In genomic region chr16:26985100-26986065, GRCh38 we compare ENCODE assay signal across 1 cellular context.
TF ChIP-seq lines count a peak whose summit lies in the region.

No MANE protein-coding gene starts in this region.

TF ChIP-seq in H1, 55 proteins besides CTCF, POLR2A, EP300 and RAD21 (continued from another document):
- no peak for TF ChIP-seq CHD7 (IDR thresholded peaks at IDR 0.05; ENCODE audit: insufficient replicate concordance, low read length)
- 0 out of 2 replicates have a peak, but pooled peaks have one; percentile 49 for TF ChIP-seq TAF1 (IDR thresholded peaks at IDR 0.05; ENCODE audit: low read depth, low read length)
- TF ChIP-seq SP1 (IDR thresholded peaks at IDR 0.05; ENCODE audit: low read depth, low read length) = 0 out of 2 replicates have a peak, but pooled peaks have one; percentile 16
- no peak for TF ChIP-seq CHD1 (IDR thresholded peaks at IDR 0.05; ENCODE audit: low read depth, low read length)
- no peak for TF ChIP-seq SP2 (IDR thresholded peaks at IDR 0.05; ENCODE audit: low read length)
- peak; percentile 15 for TF ChIP-seq KDM4A (IDR thresholded peaks at IDR 0.05; ENCODE audit: low read depth, low read length, severe bottlenecking)
- TF ChIP-seq JUN (IDR thresholded peaks at IDR 0.05; ENCODE audit: low read depth, low read length) = no peak
- no peak for TF ChIP-seq USF2 (IDR thresholded peaks at IDR 0.05; ENCODE audit: low read length)
- no peak for TF ChIP-seq SP4 (IDR thresholded peaks at IDR 0.05; ENCODE audit: low read length)
- no peak for TF ChIP-seq ZNF274 (IDR thresholded peaks at IDR 0.05; ENCODE audit: borderline replicate concordance, extremely low read depth, low read length)
- TF ChIP-seq SIX5 (IDR thresholded peaks at IDR 0.05; ENCODE audit: low read depth, low read length) = no peak
- no peak for TF ChIP-seq KDM1A (IDR thresholded peaks at IDR 0.05; ENCODE audit: borderline replicate concordance, low read length)
- no peak for TF ChIP-seq SIRT6 (IDR thresholded peaks at IDR 0.05; ENCODE audit: low read length)
- no peak for TF ChIP-seq GABPA (IDR thresholded peaks at IDR 0.05; ENCODE audit: borderline replicate concordance, insufficient read depth, low read length)
- TF ChIP-seq CREB1 (IDR thresholded peaks at IDR 0.05) = no peak
- TF ChIP-seq TBP (IDR thresholded peaks at IDR 0.05; ENCODE audit: low read depth, low read length) = 0 out of 2 replicates have a peak, but pooled peaks have one; percentile 24
- TF ChIP-seq BACH1 (IDR thresholded peaks at IDR 0.05; ENCODE audit: low read length) = no peak
- no peak for TF ChIP-seq RFX5 (IDR thresholded peaks at IDR 0.05; ENCODE audit: borderline replicate concordance, low read depth, low read length)
- TF ChIP-seq TAF7 (optimal IDR thresholded peaks at IDR 0.05; ENCODE audit: borderline replicate concordance, low read depth, low read length) = peak; percentile 57
- peak; percentile 94 for TF ChIP-seq YY1 (IDR thresholded peaks at IDR 0.05; ENCODE audit: low read depth, low read length)
- no peak for TF ChIP-seq POU5F1 (IDR thresholded peaks at IDR 0.05; ENCODE audit: low read depth, low read length)
- TF ChIP-seq RXRA (IDR thresholded peaks at IDR 0.05; ENCODE audit: insufficient read depth, low read depth, low read length) = no peak
- no peak for TF ChIP-seq KDM5A (IDR thresholded peaks at IDR 0.05; ENCODE audit: low read length)
- TF ChIP-seq ATF3 (IDR thresholded peaks at IDR 0.05; ENCODE audit: insufficient read depth, low read depth, low read length) = no peak
- TF ChIP-seq NANOG (IDR thresholded peaks at IDR 0.05; ENCODE audit: insufficient read depth, low read depth, low read length, poor library complexity, severe bottlenecking) = no peak
- no peak for TF ChIP-seq BCL11A (IDR thresholded peaks at IDR 0.05; ENCODE audit: low read depth in 2 of 2, low read length in 2 of 2)
- no peak; the same call in 1 of the 2 replicates for TF ChIP-seq RBBP5 (IDR thresholded peaks at IDR 0.05; ENCODE audit: borderline replicate concordance, low read depth, low read length)
- no peak for TF ChIP-seq CBX5 (IDR thresholded peaks at IDR 0.05; ENCODE audit: low read depth, low read length)
- TF ChIP-seq SRF (IDR thresholded peaks at IDR 0.05; ENCODE audit: low read depth, low read length) = peak; percentile 89
- TF ChIP-seq HDAC2 (IDR thresholded peaks at IDR 0.05; ENCODE audit: borderline replicate concordance in 1 of 2, low read depth in 2 of 2, low read length in 2 of 2) = no peak
- no peak for TF ChIP-seq EGR1 (IDR thresholded peaks at IDR 0.05; ENCODE audit: borderline replicate concordance, low read depth, low read length)
- no peak for TF ChIP-seq GTF2F1 (IDR thresholded peaks at IDR 0.05; ENCODE audit: borderline replicate concordance, low read depth, low read length)
- no peak for TF ChIP-seq CEBPB (IDR thresholded peaks at IDR 0.05; ENCODE audit: low read depth, low read length)
- TF ChIP-seq ATF2 (IDR thresholded peaks at IDR 0.05; ENCODE audit: low read length) = no peak
- no peak for TF ChIP-seq JUND (IDR thresholded peaks at IDR 0.05; ENCODE audit: low read length)
- TF ChIP-seq E2F6 (IDR thresholded peaks at IDR 0.05) = no peak
- TF ChIP-seq MAX (IDR thresholded peaks at IDR 0.05) = no peak
- TF ChIP-seq PHF8 (conservative IDR thresholded peaks at IDR 0.05; ENCODE audit: low read depth, low read length) = 0 out of 2 replicates have a peak, but pooled peaks have one; percentile 13
- no peak for TF ChIP-seq CHD2 (IDR thresholded peaks at IDR 0.05; ENCODE audit: low read length)
- TF ChIP-seq HDAC6 (IDR thresholded peaks at IDR 0.05; ENCODE audit: low read depth, low read length) = no peak
- TF ChIP-seq FOSL1 (IDR thresholded peaks at IDR 0.05; ENCODE audit: insufficient read depth, low read depth, low read length) = no peak
- no peak for TF ChIP-seq ASH2L (IDR thresholded peaks at IDR 0.05; ENCODE audit: low read length)
- no peak for TF ChIP-seq CTBP2 (IDR thresholded peaks at IDR 0.05; ENCODE audit: borderline replicate concordance, insufficient read depth, insufficient read length, low read length)
- no peak for TF ChIP-seq MAFK (IDR thresholded peaks at IDR 0.05; ENCODE audit: low read depth, low read length)
- no peak for TF ChIP-seq BRCA1 (IDR thresholded peaks at IDR 0.05; ENCODE audit: low read depth, low read length)
- no peak for TF ChIP-seq SUZ12 (IDR thresholded peaks at IDR 0.05; ENCODE audit: low read length)
- no peak for TF ChIP-seq TEAD4 (IDR thresholded peaks at IDR 0.05; ENCODE audit: low read depth, low read length)
- no peak for TF ChIP-seq EZH2 (IDR thresholded peaks at IDR 0.05; ENCODE audit: low read depth, low read length, severe bottlenecking)
- TF ChIP-seq SIN3A (conservative IDR thresholded peaks at IDR 0.05 in 1 of 2, IDR thresholded peaks at IDR 0.05 in 1 of 2; ENCODE audit: low read depth in 1 of 2, low read length in 2 of 2) = no peak
TF ChIP-seq in H1: peak in this region for 9.
